Comparison of ENCODE assay signal across 17 cellular contexts in genomic region chr2:7857904-7858303, GRCh38.
DNase-seq lines count a peak whose midpoint lies in the region; ATAC-seq and TF ChIP-seq lines count a peak whose summit lies in the region.
"Had no signal": no experiment of that assay in that cellular context is flagged by ENCODE, and none has a peak within 500 bp of the region (broad histone marks: within the 10 kb centered on the region; RNA-seq: fewer than 3 reads in every experiment).

No MANE protein-coding gene starts in this region.

- H3K4me3 ChIP-seq in esophagus muscularis mucosa, result no peak overlapping the region
- H3K4me3 ChIP-seq: ovary had no signal

- WGBS in esophagus muscularis mucosa, result 81% methylated on average over 1 of the region's 1 CpG

- no peak for TF ChIP-seq CTCF in esophagus muscularis mucosa (IDR thresholded peaks at IDR 0.05)

- no peaks in the 10 kb centered on the region for H3K27me3 ChIP-seq in esophagus muscularis mucosa
- H3K27me3 ChIP-seq: ovary had no signal

- intact Hi-C loops in esophagus muscularis mucosa (cut with DNase I), result no loop called here

- no peaks in the 10 kb centered on the region for H3K4me1 ChIP-seq in esophagus muscularis mucosa

- peak; percentile 47; the same call in 2 of the 3 replicates for ATAC-seq in SK-N-SH treated with all-trans-retinoic acid at 6 μM for 48 hours
- ATAC-seq: sciatic nerve, T-cell had no signal

- no peaks in the 10 kb centered on the region for H3K36me3 ChIP-seq in esophagus muscularis mucosa
- H3K36me3 ChIP-seq: ovary had no signal

- no peak overlapping the region for H3K27ac ChIP-seq in esophagus muscularis mucosa (replicated peaks in 1 of 4)
- H3K27ac ChIP-seq: ovary had no signal

- DNase-seq in AG08396 (ENCODE audit: low spot score) (peak; percentile 54), GM04503 (ENCODE audit: low read depth) (peak; percentile 75), esophagus muscularis mucosa (ENCODE audit: extremely low spot score) (peak; percentile 24), NCI-H2227 (lab: John Stamatoyannopoulos, UW; ENCODE audit: unreplicated experiment) (no peak), NCI-H146 treated with DMSO at 0.1 percent for 48 hours (lab: John Stamatoyannopoulos, UW; ENCODE audit: unreplicated experiment) (no peak), globus pallidus (ENCODE audit: low spot score) (no peak)
- DNase-seq in activated CD4-positive, CD25-positive, alpha-beta regulatory T cell treated with anti-CD3 and anti-CD28 coated beads, Interleukin-2, amount 50 U/mL, for 72 hours, result no peak
- DNase-seq: activated CD8-positive, alpha-beta memory T cell treated with anti-CD3 and anti-CD28 coated beads for 24 hours; activated effector memory CD4-positive, alpha-beta T cell treated with anti-CD3 and anti-CD28 coated beads, Interleukin-2, amount 50 U/mL, for 16 hours; Calu3; NCI-H1048; ovary; stimulated activated CD4-positive, alpha-beta T cell treated with anti-CD3 and anti-CD28 coated beads, Interleukin-2, amount 100 ng/mL, for 48 hours; substantia nigra; T-cell had no signal

- no peaks in the 10 kb centered on the region for H3K9me3 ChIP-seq in esophagus muscularis mucosa
- H3K9me3 ChIP-seq: ovary had no signal

- TF ChIP-seq POLR2A in esophagus muscularis mucosa (IDR thresholded peaks at IDR 0.05; ENCODE audit: low read depth), result no peak

- TF ChIP-seq EP300 in esophagus muscularis mucosa (IDR thresholded peaks at IDR 0.05), result no peak

TF ChIP-seq in SK-N-SH treated with all-trans-retinoic acid at 6 μM for 48 hours, 23 proteins besides CTCF, POLR2A, EP300 and RAD21:
- no peak for TF ChIP-seq CREB5 (CRISPR knock-in tag; IDR thresholded peaks at IDR 0.05; ENCODE audit: low read depth)
- no peak for TF ChIP-seq TSHZ2 (CRISPR knock-in tag; IDR thresholded peaks at IDR 0.05)
- TF ChIP-seq GLIS3 (CRISPR knock-in tag; IDR thresholded peaks at IDR 0.05), result no peak
- no peak for TF ChIP-seq TCF4 (CRISPR knock-in tag; IDR thresholded peaks at IDR 0.05; ENCODE audit: borderline replicate concordance)
- no peak for TF ChIP-seq TOX (CRISPR knock-in tag; IDR thresholded peaks at IDR 0.05; ENCODE audit: borderline replicate concordance)
- no peak for TF ChIP-seq ZFP3 (CRISPR knock-in tag; IDR thresholded peaks at IDR 0.05)
- no peak for TF ChIP-seq ARNTL (CRISPR knock-in tag; IDR thresholded peaks at IDR 0.05; ENCODE audit: borderline replicate concordance, low read depth)
- no peak for TF ChIP-seq ZNF8 (CRISPR knock-in tag; IDR thresholded peaks at IDR 0.05)
- TF ChIP-seq CSDC2 (CRISPR knock-in tag; IDR thresholded peaks at IDR 0.05), result no peak
- TF ChIP-seq PPARA (CRISPR knock-in tag; IDR thresholded peaks at IDR 0.05; ENCODE audit: borderline replicate concordance), result no peak
- no peak for TF ChIP-seq OSR1 (CRISPR knock-in tag; IDR thresholded peaks at IDR 0.05)
- no peak for TF ChIP-seq BACH2 (CRISPR knock-in tag; IDR thresholded peaks at IDR 0.05; ENCODE audit: borderline replicate concordance)

Comparison
In these comparisons a context has a peak if more than half of its experiments do, and no peak if none do; other contexts are left out.
1. DNase-seq: peak in AG08396 (single experiment), GM04503 (single experiment) and esophagus muscularis mucosa (single experiment); none in NCI-H2227 (single experiment), NCI-H146 treated with DMSO at 0.1 percent for 48 hours (single experiment), activated CD4-positive, CD25-positive, alpha-beta regulatory T cell treated with anti-CD3 and anti-CD28 coated beads, Interleukin-2, amount 50 U/mL, for 72 hours (single experiment) and globus pallidus (single experiment).